ENCODE assay signal across 13 cellular contexts in genomic region chr4:80171251-80171650, GRCh38. TPM values are rescaled to one million over a fixed set of nuclear protein-coding genes. Genes with fewer than 3 reads are reported as not detected.
DNase-seq lines count a peak whose midpoint lies in the region; ATAC-seq and TF ChIP-seq lines count a peak whose summit lies in the region.
"Had no signal": no experiment of that assay in that cellular context is flagged by ENCODE, and none has a peak within 500 bp of the region (broad histone marks: within the 10 kb centered on the region; RNA-seq: fewer than 3 reads in every experiment).

No MANE protein-coding gene starts in this region.

- no peak for TF ChIP-seq CTCF in esophagus squamous epithelium (IDR thresholded peaks at IDR 0.05)

- H3K27ac ChIP-seq in effector memory CD4-positive, alpha-beta T cell (ENCODE audit: insufficient read depth, low read length, poor library complexity, severe bottlenecking) = peak overlapping the region; percentile 82
- H3K27ac ChIP-seq in esophagus squamous epithelium = no peak overlapping the region
- H3K27ac ChIP-seq: sigmoid colon, vagina had no signal

- H3K36me3 Mint-ChIP-seq in activated T-cell treated with anti-CD3 and anti-CD28 coated beads, Interleukin-2, amount 50 U/mL, for 72 hours (ENCODE audit: insufficient read depth in 2 of 2) = peaks cover 0 to 4% of the 10 kb centered on the region in 2 donors
- H3K36me3 Mint-ChIP-seq in activated CD4-positive, alpha-beta T cell treated with anti-CD3 and anti-CD28 coated beads, Interleukin-2, amount 10 ng/mL, durations not matched to agents 24 days and 14 days (ENCODE audit: low read depth) = peaks cover 4% of the 10 kb centered on the region
- no peaks in the 10 kb centered on the region for H3K36me3 Mint-ChIP-seq in stimulated activated naive B cell treated with anti-CD40 and anti-IgM and Interleukin-4, amounts not matched to agents 10 μg/mL and 1 μg/mL and 100 μg/mL, for 72 hours

- no peaks in the 10 kb centered on the region for H3K36me3 ChIP-seq in effector memory CD4-positive, alpha-beta T cell (ENCODE audit: control insufficient read depth, insufficient read depth, low read length)
- no peaks in the 10 kb centered on the region for H3K36me3 ChIP-seq in esophagus squamous epithelium
- H3K36me3 ChIP-seq: sigmoid colon, vagina had no signal

- intact Hi-C loops in activated CD4-positive, alpha-beta T cell treated with anti-CD3 and anti-CD28 coated beads, Interleukin-2, amount 10 ng/mL, durations not matched to agents 24 days and 14 days (cut with micrococcal nuclease) = no loop called here
- intact Hi-C loops in esophagus squamous epithelium (cut with DNase I) = no loop called here

- no peaks in the 10 kb centered on the region for H3K9me3 Mint-ChIP-seq in activated T-cell treated with anti-CD3 and anti-CD28 coated beads, Interleukin-2, amount 50 U/mL, for 72 hours
- peaks cover 7% of the 10 kb centered on the region for H3K9me3 Mint-ChIP-seq in activated CD4-positive, alpha-beta T cell treated with anti-CD3 and anti-CD28 coated beads, Interleukin-2, amount 10 ng/mL, durations not matched to agents 24 days and 14 days
- no peaks in the 10 kb centered on the region for H3K9me3 Mint-ChIP-seq in stimulated activated naive B cell treated with anti-CD40 and anti-IgM and Interleukin-4, amounts not matched to agents 10 μg/mL and 1 μg/mL and 100 μg/mL, for 72 hours

- H3K9me3 ChIP-seq in effector memory CD4-positive, alpha-beta T cell (ENCODE audit: control insufficient read depth, low read length) = no peaks in the 10 kb centered on the region
- H3K9me3 ChIP-seq in esophagus squamous epithelium = no peaks in the 10 kb centered on the region
- H3K9me3 ChIP-seq: sigmoid colon, vagina had no signal

- peaks cover 44% of the 10 kb centered on the region for H3K4me1 Mint-ChIP-seq in activated T-cell treated with anti-CD3 and anti-CD28 coated beads, Interleukin-2, amount 50 U/mL, for 72 hours (ENCODE audit: low read depth)
- peaks cover 50% of the 10 kb centered on the region for H3K4me1 Mint-ChIP-seq in activated CD4-positive, alpha-beta T cell treated with anti-CD3 and anti-CD28 coated beads, Interleukin-2, amount 10 ng/mL, durations not matched to agents 24 days and 14 days
- H3K4me1 Mint-ChIP-seq in stimulated activated naive B cell treated with anti-CD40 and anti-IgM and Interleukin-4, amounts not matched to agents 10 μg/mL and 1 μg/mL and 100 μg/mL, for 72 hours = peaks cover 36 to 58% of the 10 kb centered on the region in 2 donors

- WGBS in esophagus squamous epithelium, 2 donors = 25 to 58% methylated on average over 1 of the region's 1 CpG

- peak overlapping the region; percentile 24 for H3K4me3 ChIP-seq in effector memory CD4-positive, alpha-beta T cell (ENCODE audit: insufficient read depth, low read depth, low read length, poor library complexity, severe bottlenecking)
- no peak overlapping the region for H3K4me3 ChIP-seq in esophagus squamous epithelium
- H3K4me3 ChIP-seq: sigmoid colon, vagina had no signal

- H3K4me1 ChIP-seq in effector memory CD4-positive, alpha-beta T cell (ENCODE audit: control insufficient read depth, insufficient read depth, low read length, poor library complexity, severe bottlenecking) = peaks cover 35% of the 10 kb centered on the region
- no peaks in the 10 kb centered on the region for H3K4me1 ChIP-seq in esophagus squamous epithelium
- H3K4me1 ChIP-seq: sigmoid colon, vagina had no signal

- H3K27me3 Mint-ChIP-seq in activated T-cell treated with anti-CD3 and anti-CD28 coated beads, Interleukin-2, amount 50 U/mL, for 72 hours (ENCODE audit: low read depth) = peaks cover 10% of the 10 kb centered on the region
- peaks cover 1% of the 10 kb centered on the region for H3K27me3 Mint-ChIP-seq in activated CD4-positive, alpha-beta T cell treated with anti-CD3 and anti-CD28 coated beads, Interleukin-2, amount 10 ng/mL, durations not matched to agents 24 days and 14 days
- H3K27me3 Mint-ChIP-seq in stimulated activated naive B cell treated with anti-CD40 and anti-IgM and Interleukin-4, amounts not matched to agents 10 μg/mL and 1 μg/mL and 100 μg/mL, for 72 hours = no peaks in the 10 kb centered on the region

- H3K27ac Mint-ChIP-seq in activated T-cell treated with anti-CD3 and anti-CD28 coated beads, Interleukin-2, amount 50 U/mL, for 72 hours = peak overlapping the region; percentile 76
- H3K27ac Mint-ChIP-seq in activated CD4-positive, alpha-beta T cell treated with anti-CD3 and anti-CD28 coated beads, Interleukin-2, amount 10 ng/mL, durations not matched to agents 24 days and 14 days = peak overlapping the region; percentile 95
- peak overlapping the region; percentile 84 for H3K27ac Mint-ChIP-seq in stimulated activated naive B cell treated with anti-CD40 and anti-IgM and Interleukin-4, amounts not matched to agents 10 μg/mL and 1 μg/mL and 100 μg/mL, for 72 hours

- ATAC-seq in activated T-cell treated with anti-CD3 and anti-CD28 coated beads, Interleukin-2, amount 50 U/mL, for 72 hours (replicated peaks in 1 of 2) = peak; percentile 23 to 46
- ATAC-seq in stimulated activated naive B cell treated with anti-CD40 and anti-IgM and Interleukin-4, amounts not matched to agents 10 μg/mL and 1 μg/mL and 100 μg/mL, for 72 hours (replicated peaks) = no peak

- TF ChIP-seq POLR2A in esophagus squamous epithelium (IDR thresholded peaks at IDR 0.05) = no peak

- H3K4me3 Mint-ChIP-seq in activated T-cell treated with anti-CD3 and anti-CD28 coated beads, Interleukin-2, amount 50 U/mL, for 72 hours = peak overlapping the region; percentile 71 to 82
- peak overlapping the region; percentile 68 for H3K4me3 Mint-ChIP-seq in activated CD4-positive, alpha-beta T cell treated with anti-CD3 and anti-CD28 coated beads, Interleukin-2, amount 10 ng/mL, durations not matched to agents 24 days and 14 days
- no peak overlapping the region for H3K4me3 Mint-ChIP-seq in stimulated activated naive B cell treated with anti-CD40 and anti-IgM and Interleukin-4, amounts not matched to agents 10 μg/mL and 1 μg/mL and 100 μg/mL, for 72 hours

- DNase-seq in activated T-cell treated with anti-CD3 and anti-CD28 coated beads, Interleukin-2, amount 50 U/mL, for 72 hours = peak in 1 of 2 donors; percentile 26
- DNase-seq in activated T-cell treated with anti-CD3 and anti-CD28 coated beads for 4 hours (no peak), putamen (ENCODE audit: low spot score) (no peak), hepatic stellate cell (ENCODE audit: low spot score) (no peak), esophagus squamous epithelium (lab: John Stamatoyannopoulos, UW) (no peak)
- peak; percentile 60 for DNase-seq in activated CD4-positive, alpha-beta T cell treated with anti-CD3 and anti-CD28 coated beads, Interleukin-2, amount 10 ng/mL, durations not matched to agents 24 days and 14 days
- no peak for DNase-seq in effector memory CD4-positive, alpha-beta T cell
- no peak for DNase-seq in stimulated activated naive B cell treated with anti-CD40 and anti-IgM and Interleukin-4, amounts not matched to agents 10 μg/mL and 1 μg/mL and 100 μg/mL, for 72 hours
- DNase-seq: ACHN, NCI-H2171, sigmoid colon had no signal

- no peaks in the 10 kb centered on the region for H3K27me3 ChIP-seq in effector memory CD4-positive, alpha-beta T cell (replicated peaks; ENCODE audit: control insufficient read depth, insufficient read depth, low read length, poor library complexity, severe bottlenecking)
- peaks cover 0 to 11% (median 0%) of the 10 kb centered on the region in 4 donors for H3K27me3 ChIP-seq in esophagus squamous epithelium
- H3K27me3 ChIP-seq: sigmoid colon, vagina had no signal

RNA-seq across cellular contexts. Expression of gene PRDM8, which starts 26.1 kb away (rescaled TPM):
- 1 to 10 TPM; 1.8 to 3.3 TPM for total RNA-seq in activated T-cell treated with anti-CD3 and anti-CD28 coated beads, Interleukin-2, amount 50 U/mL, for 72 hours
- 3.6 and 4.6 TPM in 2 replicates for total RNA-seq in activated CD4-positive, alpha-beta T cell treated with anti-CD3 and anti-CD28 coated beads, Interleukin-2, amount 10 ng/mL, durations not matched to agents 24 days and 14 days
- total RNA-seq in esophagus squamous epithelium = 1 to 10 TPM in 2 of 4 donors, under 1 TPM in 2; 0.11 to 6.1 (median 1.2) TPM
- total RNA-seq: OCI-LY7 had no signal

Comparison
In these comparisons a context has a peak if more than half of its experiments do, and no peak if none do; other contexts are left out.
1. ATAC-seq: peak in activated T-cell treated with anti-CD3 and anti-CD28 coated beads, Interleukin-2, amount 50 U/mL, for 72 hours (2 of 2); none in stimulated activated naive B cell treated with anti-CD40 and anti-IgM and Interleukin-4, amounts not matched to agents 10 μg/mL and 1 μg/mL and 100 μg/mL, for 72 hours (0 of 2).
2. H3K4me3 Mint-ChIP-seq: peak in activated T-cell treated with anti-CD3 and anti-CD28 coated beads, Interleukin-2, amount 50 U/mL, for 72 hours (2 of 2) and activated CD4-positive, alpha-beta T cell treated with anti-CD3 and anti-CD28 coated beads, Interleukin-2, amount 10 ng/mL, durations not matched to agents 24 days and 14 days (single experiment); none in stimulated activated naive B cell treated with anti-CD40 and anti-IgM and Interleukin-4, amounts not matched to agents 10 μg/mL and 1 μg/mL and 100 μg/mL, for 72 hours (0 of 2).
3. Peak in every context shown above with its lines, with median percentiles within 50 percentile points of each other: H3K27ac Mint-ChIP-seq.